Comparison of ENCODE assay signal across 8 cellular contexts in the genomic region with DNA sequence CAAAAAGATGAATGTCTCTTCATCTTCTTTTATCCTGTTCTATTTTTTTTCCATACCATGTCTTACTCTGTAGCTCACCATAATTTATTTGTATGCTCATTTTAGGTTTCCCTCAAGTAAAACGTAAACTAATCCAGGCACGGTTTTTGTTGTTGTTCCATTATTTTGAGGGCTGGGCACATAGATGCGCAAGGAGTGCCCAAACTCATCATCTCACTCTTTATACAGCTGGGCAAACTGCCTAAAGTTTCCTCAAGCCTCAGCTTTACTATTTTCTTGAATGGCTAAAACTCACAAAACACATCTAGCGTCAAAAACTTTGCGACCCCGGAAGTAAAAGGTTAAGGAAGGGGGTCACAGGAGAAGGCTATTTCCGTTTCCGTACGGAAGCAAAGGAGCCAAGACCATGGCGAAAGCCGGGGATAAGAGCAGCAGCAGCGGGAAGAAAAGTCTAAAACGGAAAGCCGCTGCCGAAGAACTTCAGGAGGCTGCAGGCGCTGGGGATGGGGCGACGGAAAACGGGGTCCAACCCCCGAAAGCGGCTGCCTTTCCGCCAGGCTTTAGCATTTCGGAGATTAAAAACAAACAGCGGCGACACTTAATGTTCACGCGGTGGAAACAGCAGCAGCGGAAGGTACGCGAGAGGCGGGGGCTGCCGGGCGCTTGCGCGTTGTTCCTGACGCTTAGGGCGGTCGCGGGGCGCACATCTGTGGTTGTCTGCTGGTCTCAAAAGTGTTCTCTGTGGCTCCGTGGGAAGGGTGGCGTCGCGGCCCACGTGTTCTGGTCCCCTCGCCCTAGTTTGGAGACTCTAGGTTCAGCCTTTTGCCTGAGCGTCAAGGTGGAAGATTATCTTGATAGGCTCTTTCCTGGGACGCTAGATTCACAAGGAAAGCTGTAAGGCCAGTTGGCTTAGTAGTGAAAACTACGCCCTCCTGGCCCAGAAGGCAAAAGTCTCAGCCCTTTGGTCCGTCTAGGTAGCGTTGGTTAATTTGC. TPM values are rescaled to one million over a fixed set of nuclear protein-coding genes. Genes with fewer than 3 reads are reported as not detected.
DNase-seq lines count a peak whose midpoint lies in the region; ATAC-seq and TF ChIP-seq lines count a peak whose summit lies in the region.

A gene with protein sequence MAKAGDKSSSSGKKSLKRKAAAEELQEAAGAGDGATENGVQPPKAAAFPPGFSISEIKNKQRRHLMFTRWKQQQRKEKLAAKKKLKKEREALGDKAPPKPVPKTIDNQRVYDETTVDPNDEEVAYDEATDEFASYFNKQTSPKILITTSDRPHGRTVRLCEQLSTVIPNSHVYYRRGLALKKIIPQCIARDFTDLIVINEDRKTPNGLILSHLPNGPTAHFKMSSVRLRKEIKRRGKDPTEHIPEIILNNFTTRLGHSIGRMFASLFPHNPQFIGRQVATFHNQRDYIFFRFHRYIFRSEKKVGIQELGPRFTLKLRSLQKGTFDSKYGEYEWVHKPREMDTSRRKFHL (plus strand): TSS at position 391 of the 993 bp plus-strand sequence. CDS start 16 bp downstream, at position 407.

- BruUV-seq in PC-9 (replicated peaks; lab: Mats Ljungman, UMichigan), result TSS peak; percentile 86

- peaks cover 31% of the 10 kb centered on the region for H3K36me3 ChIP-seq in PC-9 (ENCODE audit: low read depth)
- peaks cover 6 to 22% (median 11%) of the 10 kb centered on the region in 4 donors for H3K36me3 ChIP-seq in esophagus muscularis mucosa
- H3K36me3 ChIP-seq in muscle layer of duodenum (ENCODE audit: control insufficient read depth in 1 of 2, insufficient read depth in 2 of 2, low read length in 2 of 2), result peaks cover 9% of the 10 kb centered on the region in 2 donors

- intact Hi-C loops in PC-9 (cut with micrococcal nuclease; ENCODE audit: unreplicated experiment), result no loop called here
- intact Hi-C loops in esophagus muscularis mucosa (cut with DNase I), result no loop called here

- H3K27ac Mint-ChIP-seq in IgD-negative memory B cell, result peak within 1 kb of the TSS; percentile 91 to 100 (median 97)

- H3K27me3 ChIP-seq in PC-9 (ENCODE audit: insufficient read depth, low read depth) (no peaks in the 10 kb centered on the region), esophagus muscularis mucosa (peaks cover 0 to 21% (median 0%) of the 10 kb centered on the region in 4 donors), muscle layer of duodenum (ENCODE audit: low read depth, low read length) (no peaks in the 10 kb centered on the region)

- H3K27me3 Mint-ChIP-seq in IgD-negative memory B cell, result peaks cover 16% of the 10 kb centered on the region
- H3K27me3 Mint-ChIP-seq in activated T-cell treated with anti-CD3 and anti-CD28 coated beads, Interleukin-2, amount 50 U/mL, for 4 hours (ENCODE audit: low read depth), result peaks cover 24% of the 10 kb centered on the region

- DNase-seq in DMS153 treated with DMSO at 0.1 percent for 48 hours (lab: John Stamatoyannopoulos, UW; ENCODE audit: unreplicated experiment) (peak; percentile 80), PC-9 (peak; percentile 67 to 68), esophagus muscularis mucosa (ENCODE audit: extremely low spot score) (peak; percentile 94)
- peak; percentile 70 for DNase-seq in activated T-cell treated with anti-CD3 and anti-CD28 coated beads, Interleukin-2, amount 50 U/mL, for 4 hours
- DNase-seq in stimulated activated CD8-positive, alpha-beta memory T cell treated with anti-CD3 and anti-CD28 coated beads, Interleukin-7, amount 100 ng/mL, for 24 hours (ENCODE audit: low read depth), result peak; percentile 61

- POLR2A ChIA-PET in PC-9 (lab: Charles Lee; ENCODE audit: unreplicated experiment), result interaction anchor here (0.8 kb wide), 1 partner anchor 95 kb away, joined by 4 read pairs; the partner anchor contains the start of gene CTBS

- no peak for TF ChIP-seq EP300 in esophagus muscularis mucosa (IDR thresholded peaks at IDR 0.05)

- TF ChIP-seq CTCF in PC-9 (conservative IDR thresholded peaks at IDR 0.05), result no peak
- TF ChIP-seq CTCF in esophagus muscularis mucosa (IDR thresholded peaks at IDR 0.05), result no peak

- peaks cover 4% of the 10 kb centered on the region for H3K9me3 ChIP-seq in PC-9 (ENCODE audit: insufficient read depth, low read depth)
- no peaks in the 10 kb centered on the region for H3K9me3 ChIP-seq in esophagus muscularis mucosa
- no peaks in the 10 kb centered on the region for H3K9me3 ChIP-seq in muscle layer of duodenum (ENCODE audit: control insufficient read depth in 1 of 2, low read length in 2 of 2)

- peak within 1 kb of the TSS; percentile 69 for H3K27ac ChIP-seq in PC-9
- peak within 1 kb of the TSS; percentile 80 to 89 (median 88) for H3K27ac ChIP-seq in esophagus muscularis mucosa (replicated peaks in 1 of 4)
- peak within 1 kb of the TSS; percentile 86 for H3K27ac ChIP-seq in muscle layer of duodenum (ENCODE audit: low read length)

- H2AFZ ChIP-seq in PC-9, result peak within 1 kb of the TSS; percentile 99

- H3K36me3 Mint-ChIP-seq in IgD-negative memory B cell, result peaks cover 10% of the 10 kb centered on the region
- H3K36me3 Mint-ChIP-seq in activated T-cell treated with anti-CD3 and anti-CD28 coated beads, Interleukin-2, amount 50 U/mL, for 4 hours (ENCODE audit: insufficient read depth), result peaks cover 30% of the 10 kb centered on the region

- peaks cover 45% of the 10 kb centered on the region for H3K79me2 ChIP-seq in PC-9 (ENCODE audit: low read depth)

- peaks cover 19% of the 10 kb centered on the region for H4K20me1 ChIP-seq in PC-9 (ENCODE audit: insufficient read depth)

- H3K4me2 ChIP-seq in PC-9, result peak within 1 kb of the TSS; percentile 87

- no peaks in the 10 kb centered on the region for H3K9me2 ChIP-seq in PC-9 (ENCODE audit: insufficient read depth)

- 6% methylated on average over 31 of the region's 51 CpGs for WGBS in esophagus muscularis mucosa

- H3K4me3 ChIP-seq in PC-9 (peak within 1 kb of the TSS; percentile 67), esophagus muscularis mucosa (peak within 1 kb of the TSS; percentile 71 to 81 (median 74)), muscle layer of duodenum (ENCODE audit: low read depth in 1 of 2, low read length in 2 of 2) (peak within 1 kb of the TSS; percentile 96 to 97)

- H3K4me1 ChIP-seq in PC-9 (replicated peaks; ENCODE audit: insufficient read depth) (peaks cover 22% of the 10 kb centered on the region), esophagus muscularis mucosa (peaks cover 19 to 35% (median 33%) of the 10 kb centered on the region in 4 donors), muscle layer of duodenum (ENCODE audit: control insufficient read depth in 1 of 2, insufficient read depth in 2 of 2, low read length in 2 of 2) (peaks cover 11 to 23% of the 10 kb centered on the region in 2 donors)

- CTCF ChIA-PET in PC-9 (lab: Charles Lee), result interaction anchor here (0.6 kb wide), 1 partner anchor 99 kb away, joined by 3 read pairs; no protein-coding TSS in a partner anchor

- H3F3A ChIP-seq in PC-9 (ENCODE audit: insufficient read depth, low read depth), result no peaks in the 10 kb centered on the region

- peaks cover 7 to 15% (median 8%) of the 10 kb centered on the region in 3 donors for H3K9me3 Mint-ChIP-seq in IgD-negative memory B cell
- peaks cover 10% of the 10 kb centered on the region for H3K9me3 Mint-ChIP-seq in activated T-cell treated with anti-CD3 and anti-CD28 coated beads, Interleukin-2, amount 50 U/mL, for 4 hours

- H3K4me1 Mint-ChIP-seq in IgD-negative memory B cell, result peaks cover 26 to 41% (median 31%) of the 10 kb centered on the region in 3 donors
- peaks cover 40% of the 10 kb centered on the region for H3K4me1 Mint-ChIP-seq in activated T-cell treated with anti-CD3 and anti-CD28 coated beads, Interleukin-2, amount 50 U/mL, for 4 hours (ENCODE audit: low read depth)

- ATAC-seq in GM21529 (IDR thresholded peaks at IDR 0.05; ENCODE audit: unreplicated experiment), result peak; percentile 94
- ATAC-seq in activated T-cell treated with anti-CD3 and anti-CD28 coated beads, Interleukin-2, amount 50 U/mL, for 4 hours, result peak; percentile 97 to 98

- TF ChIP-seq POLR2A in esophagus muscularis mucosa (IDR thresholded peaks at IDR 0.05; ENCODE audit: low read depth), result peak; percentile 24

- H3K4me3 Mint-ChIP-seq in IgD-negative memory B cell, result peak within 1 kb of the TSS; percentile 96 to 100 (median 99)
- H3K4me3 Mint-ChIP-seq in activated T-cell treated with anti-CD3 and anti-CD28 coated beads, Interleukin-2, amount 50 U/mL, for 4 hours, result peak within 1 kb of the TSS; percentile 100

RNA-seq across cellular contexts. Expression of the gene that starts here (rescaled TPM):
- 55.2 TPM for polyA plus RNA-seq in IgD-negative memory B cell
- total RNA-seq in PC-9 (2021), result 18.9 and 23.4 TPM in 2 replicates
- 10 to 100 TPM; 88.2 to 96.1 (median 92.9) TPM for total RNA-seq in activated T-cell treated with anti-CD3 and anti-CD28 coated beads, Interleukin-2, amount 50 U/mL, for 4 hours
- total RNA-seq in esophagus muscularis mucosa, result 10 to 100 TPM; 30.9 to 41.9 (median 37.7) TPM

Comparison
In these comparisons a context has a peak if more than half of its experiments do, and no peak if none do; other contexts are left out.
1. Peak in every context shown above with its lines: DNase-seq, ATAC-seq, H3K4me3 ChIP-seq and H3K27ac ChIP-seq.